Comparison of ENCODE assay signal across 14 cellular contexts in genomic region chr21:26495283-26495849, GRCh38.
DNase-seq lines count a peak whose midpoint lies in the region; ATAC-seq, FAIRE-seq and TF ChIP-seq lines count a peak whose summit lies in the region.
"Had no signal": no experiment of that assay in that cellular context is flagged by ENCODE, and none has a peak within 500 bp of the region (broad histone marks: within the 10 kb centered on the region; RNA-seq: fewer than 3 reads in every experiment).

No MANE protein-coding gene starts in this region.

- H4K5ac ChIP-seq in H1 (ENCODE audit: insufficient read length, low read depth, low read length): no peak overlapping the region

- no peak overlapping the region for H2BK12ac ChIP-seq in H1 (ENCODE audit: low read depth, low read length)

- H3K9ac ChIP-seq in DND-41 (ENCODE audit: low read depth, low read length) (no peak overlapping the region), H1 (replicated peaks in 1 of 4; ENCODE audit: extremely low read depth in 1 of 4, low read depth in 3 of 4, low read length in 3 of 4) (no peak overlapping the region)

- peaks cover 7% of the 10 kb centered on the region for H3K4me1 ChIP-seq in DND-41 (ENCODE audit: insufficient read depth, low read length)
- peaks cover 0 to 8% (median 4%) of the 10 kb centered on the region in 4 experiments; a peak in 2 of 7 replicates for H3K4me1 ChIP-seq in H1 (replicated peaks in 1 of 4; ENCODE audit: control insufficient read depth in 3 of 4, insufficient read depth in 4 of 4, low read length in 3 of 4)
- peaks cover 9% of the 10 kb centered on the region for H3K4me1 ChIP-seq in HAP-1

- intact Hi-C loops in activated CD4-positive, alpha-beta T cell treated with anti-CD3 and anti-CD28 coated beads, Interleukin-2, amount 10 ng/mL, durations not matched to agents 24 days and 14 days (cut with micrococcal nuclease): no loop called here

- H3K36me3 ChIP-seq in DND-41 (ENCODE audit: insufficient read depth, low read length) (no peaks in the 10 kb centered on the region), H1 (ENCODE audit: control insufficient read depth in 2 of 4, insufficient read depth in 4 of 4, low read length in 3 of 4) (no peaks in the 10 kb centered on the region), HAP-1 (replicated peaks) (no peaks in the 10 kb centered on the region)

- in situ Hi-C loops in HAP-1 (cut with MboI; ENCODE audit: low sequenced_read_pairs): no loop called here

- H3K27me3 ChIP-seq in DND-41 (ENCODE audit: insufficient read depth, low read length, poor library complexity): no peaks in the 10 kb centered on the region
- no peaks in the 10 kb centered on the region for H3K27me3 ChIP-seq in H1 (replicated peaks in 1 of 4; ENCODE audit: control insufficient read depth in 3 of 4, extremely low read depth in 1 of 4, insufficient read depth in 3 of 4, low read length in 3 of 4)
- no peaks in the 10 kb centered on the region for H3K27me3 ChIP-seq in HAP-1 (ENCODE audit: low read depth)

- no peak overlapping the region for H2BK15ac ChIP-seq in H1 (ENCODE audit: low read length)

- no peak overlapping the region for H2AK5ac ChIP-seq in H1 (ENCODE audit: low read depth, low read length)

- 0 out of 2 replicates have a peak overlapping the region, but pooled peaks have one; percentile 24 for H3K18ac ChIP-seq in H1 (ENCODE audit: extremely low read depth, low read length)

- H3K27ac ChIP-seq in DND-41 (ENCODE audit: low read length): no peak overlapping the region
- H3K27ac ChIP-seq in H1 (ENCODE audit: low read depth, low read length): no peak overlapping the region
- H3K27ac ChIP-seq: RWPE1 had no signal

- H2BK5ac ChIP-seq in H1 (ENCODE audit: low read depth, low read length): no peak overlapping the region

- no peaks in the 10 kb centered on the region for H3K4me1 Mint-ChIP-seq in activated CD4-positive, alpha-beta T cell treated with anti-CD3 and anti-CD28 coated beads, Interleukin-2, amount 10 ng/mL, durations not matched to agents 24 days and 14 days

- no peaks in the 10 kb centered on the region for H3K27me3 Mint-ChIP-seq in activated CD4-positive, alpha-beta T cell treated with anti-CD3 and anti-CD28 coated beads, Interleukin-2, amount 10 ng/mL, durations not matched to agents 24 days and 14 days

- DNase-seq in DND-41 (no peak), LoVo (ENCODE audit: low spot score) (peak; percentile 4), OCI-M1 (lab: John Stamatoyannopoulos, UW) (peak; percentile 9), H1 (ENCODE audit: low read depth in 1 of 2, low spot score in 2 of 2) (no peak), HAP-1 (ENCODE audit: low spot score in 2 of 2) (no peak)
- no peak for DNase-seq in stimulated activated CD4-positive, alpha-beta T cell treated with anti-CD3 and anti-CD28 coated beads, Interleukin-4, amount 100 ng/mL, for 24 hours
- no peak for DNase-seq in activated CD4-positive, alpha-beta T cell treated with anti-CD3 and anti-CD28 coated beads, Interleukin-2, amount 10 ng/mL, durations not matched to agents 24 days and 14 days
- DNase-seq: COR-L47, KBM-7, NCI-H1105, NCI-H1694, NCI-H446 had no signal

- no peak overlapping the region for H3K27ac Mint-ChIP-seq in activated CD4-positive, alpha-beta T cell treated with anti-CD3 and anti-CD28 coated beads, Interleukin-2, amount 10 ng/mL, durations not matched to agents 24 days and 14 days

- no peak overlapping the region for H3K4me3 ChIP-seq in DND-41 (ENCODE audit: low read depth in 1 of 2, low read length in 2 of 2)
- H3K4me3 ChIP-seq in H1 (ENCODE audit: extremely low read depth in 1 of 4, insufficient read depth in 2 of 4, low read depth in 3 of 4, low read length in 4 of 4): no peak overlapping the region
- H3K4me3 ChIP-seq in HAP-1: no peak overlapping the region

- CTCF ChIA-PET in H1 (lab: Charles Lee; ENCODE audit: partially characterized antibody): no interaction called here

- H3K14ac ChIP-seq in H1 (ENCODE audit: insufficient read length): no peak overlapping the region

- no peaks in the 10 kb centered on the region for H3K36me3 Mint-ChIP-seq in activated CD4-positive, alpha-beta T cell treated with anti-CD3 and anti-CD28 coated beads, Interleukin-2, amount 10 ng/mL, durations not matched to agents 24 days and 14 days (ENCODE audit: low read depth)

- H3K23ac ChIP-seq in H1 (ENCODE audit: insufficient read length): no peak overlapping the region

- H3K56ac ChIP-seq in H1 (replicated peaks; ENCODE audit: insufficient read length, low read depth, low read length): no peak overlapping the region

- H3K79me1 ChIP-seq in H1 (ENCODE audit: low read depth, low read length): no peaks in the 10 kb centered on the region

- H4K8ac ChIP-seq in H1 (ENCODE audit: extremely low read depth, insufficient read depth, low read length): no peak overlapping the region

- no peak overlapping the region for H3K4me3 Mint-ChIP-seq in activated CD4-positive, alpha-beta T cell treated with anti-CD3 and anti-CD28 coated beads, Interleukin-2, amount 10 ng/mL, durations not matched to agents 24 days and 14 days

- H3K9me3 ChIP-seq in DND-41 (ENCODE audit: insufficient read depth, low read length, severe bottlenecking) (peaks cover 7% of the 10 kb centered on the region), H1 (ENCODE audit: insufficient read depth in 2 of 2, low read depth in 1 of 2, low read length in 1 of 2) (no peaks in the 10 kb centered on the region), HAP-1 (no peaks in the 10 kb centered on the region)

- 91% methylated on average over 10 of the region's 10 CpGs; no CpG with 5 or more reads in 1 of the 2 experiments for WGBS in H1 (ENCODE audit: extremely low coverage in 1 of 2, insufficient coverage in 1 of 2, insufficient read length in 1 of 2, insufficient replicate concordance in 2 of 2, low coverage in 1 of 2, low lambda C conversion rate in 2 of 2, missing lambda C conversion rate in 1 of 2), 2 experiments

- no peaks in the 10 kb centered on the region for H3K9me3 Mint-ChIP-seq in activated CD4-positive, alpha-beta T cell treated with anti-CD3 and anti-CD28 coated beads, Interleukin-2, amount 10 ng/mL, durations not matched to agents 24 days and 14 days

- POLR2A ChIA-PET in H1 (lab: Charles Lee; ENCODE audit: partially characterized antibody): no interaction called here

- H3K79me2 ChIP-seq in DND-41 (ENCODE audit: insufficient read depth, low read length): no peaks in the 10 kb centered on the region
- no peaks in the 10 kb centered on the region for H3K79me2 ChIP-seq in H1 (ENCODE audit: control insufficient read depth in 1 of 2, insufficient read depth in 2 of 2, low read length in 2 of 2)

- no peak for FAIRE-seq in H1 (lab: Jason Lieb, UNC)

- TF ChIP-seq RAD21 in H1 (IDR thresholded peaks at IDR 0.05 in 1 of 2, conservative IDR thresholded peaks at IDR 0.05 in 1 of 2; ENCODE audit: low read depth in 2 of 2, low read length in 2 of 2): no peak

- no peak overlapping the region for H2BK20ac ChIP-seq in H1 (ENCODE audit: low read length)

- TF ChIP-seq CTCF in DND-41 (IDR thresholded peaks at IDR 0.05; ENCODE audit: borderline replicate concordance, extremely low read depth, low read length, poor library complexity, severe bottlenecking): no peak
- no peak for TF ChIP-seq CTCF in H1 (IDR thresholded peaks at IDR 0.05; ENCODE audit: control extremely low read depth in 1 of 3, insufficient read depth in 1 of 3, low read depth in 1 of 3, low read length in 3 of 3)

- ATAC-seq in DND-41 (ENCODE audit: insufficient read depth, low read depth) (no peak), GM21619 (IDR thresholded peaks at IDR 0.05; ENCODE audit: unreplicated experiment) (no peak)

- no peak for TF ChIP-seq EP300 in H1 (IDR thresholded peaks at IDR 0.05; ENCODE audit: borderline replicate concordance in 1 of 2, low read depth in 2 of 2, low read length in 2 of 2)

- H4K91ac ChIP-seq in H1 (replicated peaks; ENCODE audit: insufficient read length, low read length): no peak overlapping the region

- H3K4me2 ChIP-seq in DND-41 (ENCODE audit: insufficient read depth, low read length): no peak overlapping the region
- H3K4me2 ChIP-seq in H1 (ENCODE audit: insufficient read depth in 1 of 2, low read depth in 2 of 2, low read length in 2 of 2): no peak overlapping the region

- H4K20me1 ChIP-seq in DND-41 (ENCODE audit: insufficient read depth, low read length) (no peaks in the 10 kb centered on the region), H1 (replicated peaks in 1 of 2; ENCODE audit: control insufficient read depth in 1 of 2, insufficient read depth in 2 of 2, low read length in 2 of 2) (no peaks in the 10 kb centered on the region)

- H2AFZ ChIP-seq in DND-41 (ENCODE audit: low read depth, low read length) (peak overlapping the region; percentile 50), H1 (ENCODE audit: low read length) (no peak overlapping the region)

- no peak overlapping the region for H3K4ac ChIP-seq in H1 (replicated peaks; ENCODE audit: insufficient read length, low read depth, low read length)

- no peak for TF ChIP-seq POLR2A in H1 (IDR thresholded peaks at IDR 0.05; ENCODE audit: control extremely low read depth in 1 of 2, low read depth in 2 of 2, low read length in 2 of 2)

- H3K23me2 ChIP-seq in H1 (ENCODE audit: low read depth, low read length): no peaks in the 10 kb centered on the region; the same call in 1 of the 2 replicates

- no peak overlapping the region for H2BK120ac ChIP-seq in H1 (replicated peaks; ENCODE audit: low read depth, low read length)

TF ChIP-seq in H1, 55 proteins besides CTCF, POLR2A, EP300 and RAD21:
- TF ChIP-seq EGR1 (IDR thresholded peaks at IDR 0.05; ENCODE audit: borderline replicate concordance, low read depth, low read length) (no peak), BRCA1 (IDR thresholded peaks at IDR 0.05; ENCODE audit: low read depth, low read length) (no peak), GTF2F1 (IDR thresholded peaks at IDR 0.05; ENCODE audit: borderline replicate concordance, low read depth, low read length) (no peak), ATF2 (IDR thresholded peaks at IDR 0.05; ENCODE audit: low read length) (no peak), RBBP5 (IDR thresholded peaks at IDR 0.05; ENCODE audit: borderline replicate concordance, low read depth, low read length) (no peak), SP1 (IDR thresholded peaks at IDR 0.05; ENCODE audit: low read depth, low read length) (no peak), ASH2L (IDR thresholded peaks at IDR 0.05; ENCODE audit: low read length) (no peak)

Comparison
In these comparisons a context has a peak if more than half of its experiments do, and no peak if none do; other contexts are left out.
1. DNase-seq: peak in LoVo (single experiment) and OCI-M1 (single experiment); none in DND-41 (single experiment), H1 (0 of 2), stimulated activated CD4-positive, alpha-beta T cell treated with anti-CD3 and anti-CD28 coated beads, Interleukin-4, amount 100 ng/mL, for 24 hours (single experiment), activated CD4-positive, alpha-beta T cell treated with anti-CD3 and anti-CD28 coated beads, Interleukin-2, amount 10 ng/mL, durations not matched to agents 24 days and 14 days (single experiment) and HAP-1 (0 of 2).